In genomic region chr3:189056612-189057352, GRCh38 we compare ENCODE assay signal across 14 cellular contexts.
DNase-seq lines count a peak whose midpoint lies in the region; ATAC-seq and TF ChIP-seq lines count a peak whose summit lies in the region.
"Had no signal": no experiment of that assay in that cellular context is flagged by ENCODE, and none has a peak within 500 bp of the region (broad histone marks: within the 10 kb centered on the region; RNA-seq: fewer than 3 reads in every experiment).

No MANE protein-coding gene starts in this region.

- H3K4me3 ChIP-seq in left ventricle myocardium inferior (no peak overlapping the region), trophoblast cell (ENCODE audit: low read depth, low read length) (no peak overlapping the region), aorta (ENCODE audit: low read length in 2 of 2) (no peak overlapping the region)
- H3K4me3 ChIP-seq: BLaER1 treated with 17β-estradiol and CSF1 and Interleukin-3, amounts not matched to agents 10 nM and 100 nM had no signal

- H3K27me3 ChIP-seq in left ventricle myocardium inferior (ENCODE audit: low read depth) (no peaks in the 10 kb centered on the region), trophoblast cell (ENCODE audit: insufficient read depth, low read length) (no peaks in the 10 kb centered on the region), aorta (ENCODE audit: control insufficient read depth in 1 of 2, insufficient read depth in 2 of 2, low read length in 1 of 2) (no peaks in the 10 kb centered on the region)
- H3K27me3 ChIP-seq: BLaER1 treated with 17β-estradiol and CSF1 and Interleukin-3, amounts not matched to agents 10 nM and 100 nM had no signal

- H3K79me2 ChIP-seq in trophoblast cell (ENCODE audit: control insufficient read depth, insufficient read depth, low read length, poor library complexity), result no peaks in the 10 kb centered on the region

- H2AK5ac ChIP-seq in trophoblast cell (ENCODE audit: low read length), result no peak overlapping the region

- no peak overlapping the region for H3K18ac ChIP-seq in trophoblast cell (ENCODE audit: low read length)

- no peak overlapping the region for H3K23ac ChIP-seq in trophoblast cell (ENCODE audit: low read length)

- intact Hi-C loops in Right ventricle myocardium inferior (cut with DNase I) (no loop called here), left ventricle myocardium inferior (cut with micrococcal nuclease) (no loop called here), aorta (cut with DNase I) (no loop called here)

- TF ChIP-seq CTCF in left ventricle myocardium inferior (IDR thresholded peaks at IDR 0.05; ENCODE audit: borderline replicate concordance), result no peak

- H3K9me3 ChIP-seq in left ventricle myocardium inferior (replicated peaks) (peaks cover 11% of the 10 kb centered on the region), trophoblast cell (ENCODE audit: insufficient read depth, low read depth, low read length) (no peaks in the 10 kb centered on the region), aorta (ENCODE audit: control insufficient read depth, low read length) (no peaks in the 10 kb centered on the region)

- no peak overlapping the region for H2AFZ ChIP-seq in trophoblast cell (ENCODE audit: insufficient read depth, low read length, poor library complexity)

- DNase-seq in Right ventricle myocardium inferior (ENCODE audit: missing footprints) (no peak), left ventricle myocardium inferior (no peak), amniotic epithelial cell (ENCODE audit: low read depth) (peak; percentile 10), trophoblast cell (peak; percentile 36 to 42), aorta (no peak), GDM1 (lab: John Stamatoyannopoulos, UW) (no peak), OCI-M2 (lab: John Stamatoyannopoulos, UW; ENCODE audit: unreplicated experiment) (no peak)
- DNase-seq: 8988T; ACHN; CD4-positive, CD25-positive, alpha-beta regulatory T cell; DMS53; HCEC 1CT had no signal

- H2BK5ac ChIP-seq in trophoblast cell (ENCODE audit: low read depth, low read length, poor library complexity), result no peak overlapping the region

- H3K4ac ChIP-seq in trophoblast cell (ENCODE audit: low read depth, low read length), result no peak overlapping the region

- H2BK12ac ChIP-seq in trophoblast cell (ENCODE audit: low read length), result no peak overlapping the region

- peak; percentile 72 for ATAC-seq in Right ventricle myocardium inferior
- peak; percentile 22 for ATAC-seq in aorta (ENCODE audit: low FRiP score)

- no peak overlapping the region for H4K12ac ChIP-seq in trophoblast cell (ENCODE audit: low read depth, low read length)

- H3K9ac ChIP-seq in trophoblast cell (ENCODE audit: low read length), result no peak overlapping the region
- H3K9ac ChIP-seq: BLaER1 treated with 17β-estradiol and CSF1 and Interleukin-3, amounts not matched to agents 10 nM and 100 nM had no signal

- H3K36me3 ChIP-seq in left ventricle myocardium inferior (no peaks in the 10 kb centered on the region), trophoblast cell (ENCODE audit: control insufficient read depth in 1 of 2, insufficient read depth in 2 of 2, low read length in 2 of 2) (no peaks in the 10 kb centered on the region), aorta (ENCODE audit: control insufficient read depth in 1 of 2, insufficient read depth in 2 of 2, low read length in 1 of 2) (no peaks in the 10 kb centered on the region)

- no peak overlapping the region for H2BK120ac ChIP-seq in trophoblast cell (ENCODE audit: insufficient read depth, low read length, poor library complexity)

- no peak overlapping the region for H3K4me2 ChIP-seq in trophoblast cell (ENCODE audit: low read length)
- H3K4me2 ChIP-seq: BLaER1 treated with 17β-estradiol and CSF1 and Interleukin-3, amounts not matched to agents 10 nM and 100 nM had no signal

- no peak overlapping the region for H3K14ac ChIP-seq in trophoblast cell (ENCODE audit: low read length)

- no peak overlapping the region for H4K8ac ChIP-seq in trophoblast cell (ENCODE audit: low read depth, low read length)

- no CpG with 5 or more reads among the region's 3 CpGs for WGBS in trophoblast cell (ENCODE audit: extremely low coverage, insufficient coverage, insufficient read length)
- WGBS in aorta, 2 donors, result 54 to 69% methylated on average over 3 of the region's 3 CpGs

- no peaks in the 10 kb centered on the region for H3K79me1 ChIP-seq in trophoblast cell (ENCODE audit: low read length)

- H4K91ac ChIP-seq in trophoblast cell (ENCODE audit: low read depth, low read length), result no peak overlapping the region

- H3K4me1 ChIP-seq in left ventricle myocardium inferior (no peaks in the 10 kb centered on the region), trophoblast cell (ENCODE audit: control insufficient read depth in 1 of 2, insufficient read depth in 2 of 2, low read length in 2 of 2) (no peaks in the 10 kb centered on the region), aorta (ENCODE audit: control insufficient read depth in 1 of 2, insufficient read depth in 2 of 2, low read length in 2 of 2) (no peaks in the 10 kb centered on the region)

- H3K27ac ChIP-seq in left ventricle myocardium inferior (replicated peaks) (no peak overlapping the region), trophoblast cell (ENCODE audit: low read depth, low read length) (no peak overlapping the region), aorta (ENCODE audit: low read depth in 1 of 2, low read length in 2 of 2) (no peak overlapping the region)
- H3K27ac ChIP-seq: BLaER1 treated with 17β-estradiol and CSF1 and Interleukin-3, amounts not matched to agents 10 nM and 100 nM; HL-60 had no signal

Comparison
In these comparisons a context has a peak if more than half of its experiments do, and no peak if none do; other contexts are left out.
1. DNase-seq: peak in amniotic epithelial cell (single experiment) and trophoblast cell (2 of 2); none in Right ventricle myocardium inferior (single experiment), left ventricle myocardium inferior (single experiment), aorta (0 of 2), GDM1 (single experiment) and OCI-M2 (single experiment).